1 cellular context compared by ENCODE assay signal in the genomic region with DNA sequence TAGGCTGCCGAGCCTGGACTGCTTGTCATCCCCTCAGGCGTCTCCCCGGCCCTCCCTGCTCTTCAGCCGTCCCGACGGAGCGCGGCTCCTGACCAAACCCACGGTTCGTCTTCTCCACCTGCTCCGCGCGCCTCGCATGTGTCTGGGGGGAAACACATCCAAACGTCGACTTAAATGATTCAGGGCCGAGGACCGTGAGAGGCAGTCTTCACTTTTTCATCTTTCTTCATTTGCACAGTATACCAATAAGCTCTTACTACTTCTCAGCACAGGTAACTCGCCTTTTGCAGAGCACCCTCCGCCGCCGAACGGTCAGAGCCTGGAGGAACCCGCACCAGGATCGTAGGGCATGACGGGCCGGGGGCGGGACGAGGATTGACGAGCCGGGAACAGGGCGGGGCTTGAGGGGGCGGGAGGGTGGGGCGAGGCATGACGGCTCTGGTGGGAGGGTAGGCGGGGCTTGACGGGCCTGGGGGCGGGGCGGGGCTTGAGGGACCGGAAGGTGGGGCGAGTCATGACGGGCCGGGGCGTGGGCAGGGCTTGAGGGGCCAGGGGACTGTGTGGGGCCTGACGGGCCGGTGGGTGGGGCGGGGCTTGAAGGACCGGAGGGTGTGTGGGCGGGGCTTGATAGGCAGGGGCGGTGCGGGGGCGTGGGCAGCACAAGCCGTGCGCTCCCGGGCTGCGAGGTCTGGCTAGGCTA.
TF ChIP-seq lines count a peak whose summit lies in the region.

A gene with protein sequence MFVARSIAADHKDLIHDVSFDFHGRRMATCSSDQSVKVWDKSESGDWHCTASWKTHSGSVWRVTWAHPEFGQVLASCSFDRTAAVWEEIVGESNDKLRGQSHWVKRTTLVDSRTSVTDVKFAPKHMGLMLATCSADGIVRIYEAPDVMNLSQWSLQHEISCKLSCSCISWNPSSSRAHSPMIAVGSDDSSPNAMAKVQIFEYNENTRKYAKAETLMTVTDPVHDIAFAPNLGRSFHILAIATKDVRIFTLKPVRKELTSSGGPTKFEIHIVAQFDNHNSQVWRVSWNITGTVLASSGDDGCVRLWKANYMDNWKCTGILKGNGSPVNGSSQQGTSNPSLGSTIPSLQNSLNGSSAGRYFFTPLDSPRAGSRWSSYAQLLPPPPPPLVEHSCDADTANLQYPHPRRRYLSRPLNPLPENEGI (plus strand): TSS at position 657 of the 700 bp plus-strand sequence. CDS start 111 bp downstream, outside the sequence.

TF ChIP-seq in SK-N-SH treated with all-trans-retinoic acid at 6 μM for 48 hours, 23 proteins besides CTCF, POLR2A, EP300 and RAD21 (continued from another document):
- TF ChIP-seq, protein P1, sequence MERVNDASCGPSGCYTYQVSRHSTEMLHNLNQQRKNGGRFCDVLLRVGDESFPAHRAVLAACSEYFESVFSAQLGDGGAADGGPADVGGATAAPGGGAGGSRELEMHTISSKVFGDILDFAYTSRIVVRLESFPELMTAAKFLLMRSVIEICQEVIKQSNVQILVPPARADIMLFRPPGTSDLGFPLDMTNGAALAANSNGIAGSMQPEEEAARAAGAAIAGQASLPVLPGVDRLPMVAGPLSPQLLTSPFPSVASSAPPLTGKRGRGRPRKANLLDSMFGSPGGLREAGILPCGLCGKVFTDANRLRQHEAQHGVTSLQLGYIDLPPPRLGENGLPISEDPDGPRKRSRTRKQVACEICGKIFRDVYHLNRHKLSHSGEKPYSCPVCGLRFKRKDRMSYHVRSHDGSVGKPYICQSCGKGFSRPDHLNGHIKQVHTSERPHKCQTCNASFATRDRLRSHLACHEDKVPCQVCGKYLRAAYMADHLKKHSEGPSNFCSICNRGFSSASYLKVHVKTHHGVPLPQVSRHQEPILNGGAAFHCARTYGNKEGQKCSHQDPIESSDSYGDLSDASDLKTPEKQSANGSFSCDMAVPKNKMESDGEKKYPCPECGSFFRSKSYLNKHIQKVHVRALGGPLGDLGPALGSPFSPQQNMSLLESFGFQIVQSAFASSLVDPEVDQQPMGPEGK (CRISPR knock-in tag; IDR thresholded peaks at IDR 0.05; ENCODE audit: borderline replicate concordance): no peak
- TF ChIP-seq, protein P2, sequence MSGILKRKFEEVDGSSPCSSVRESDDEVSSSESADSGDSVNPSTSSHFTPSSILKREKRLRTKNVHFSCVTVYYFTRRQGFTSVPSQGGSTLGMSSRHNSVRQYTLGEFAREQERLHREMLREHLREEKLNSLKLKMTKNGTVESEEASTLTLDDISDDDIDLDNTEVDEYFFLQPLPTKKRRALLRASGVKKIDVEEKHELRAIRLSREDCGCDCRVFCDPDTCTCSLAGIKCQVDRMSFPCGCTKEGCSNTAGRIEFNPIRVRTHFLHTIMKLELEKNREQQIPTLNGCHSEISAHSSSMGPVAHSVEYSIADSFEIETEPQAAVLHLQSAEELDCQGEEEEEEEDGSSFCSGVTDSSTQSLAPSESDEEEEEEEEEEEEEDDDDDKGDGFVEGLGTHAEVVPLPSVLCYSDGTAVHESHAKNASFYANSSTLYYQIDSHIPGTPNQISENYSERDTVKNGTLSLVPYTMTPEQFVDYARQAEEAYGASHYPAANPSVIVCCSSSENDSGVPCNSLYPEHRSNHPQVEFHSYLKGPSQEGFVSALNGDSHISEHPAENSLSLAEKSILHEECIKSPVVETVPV (CRISPR knock-in tag; IDR thresholded peaks at IDR 0.05): no peak
- TF ChIP-seq ZNF70 (CRISPR knock-in tag; IDR thresholded peaks at IDR 0.05): no peak
TF ChIP-seq in SK-N-SH treated with all-trans-retinoic acid at 6 μM for 48 hours: peak in this region for 0.
